In genomic region chr1:63547621-63548294, GRCh38 we compare ENCODE assay signal across 15 cellular contexts. TPM values are rescaled to one million over a fixed set of nuclear protein-coding genes. Genes with fewer than 3 reads are reported as not detected.
DNase-seq lines count a peak whose midpoint lies in the region; ATAC-seq, FAIRE-seq and TF ChIP-seq lines count a peak whose summit lies in the region.
"Had no signal": no experiment of that assay in that cellular context is flagged by ENCODE, and none has a peak within 500 bp of the region (broad histone marks: within the 10 kb centered on the region; RNA-seq: fewer than 3 reads in every experiment).

No MANE protein-coding gene starts in this region.

- DNase-seq in COLO829 (ENCODE audit: low spot score) (peak; percentile 18), NCI-H446 (lab: John Stamatoyannopoulos, UW) (peak; percentile 73 to 86), psoas muscle (no peak), type B pancreatic cell (ENCODE audit: extremely low spot score, unreplicated experiment) (no peak), HTR-8/SVneo (ENCODE audit: insufficient read length, low spot score) (no peak)
- DNase-seq: activated CD4-positive, alpha-beta memory T cell treated with anti-CD3 and anti-CD28 coated beads for 36 hours; amygdala; BE2C; DMS153; NCI-H187 treated with DMSO at 0.1 percent for 48 hours; NCI-H748 treated with DMSO at 0.1 percent for 48 hours had no signal

- H3K36me3 ChIP-seq in psoas muscle (ENCODE audit: insufficient read depth in 1 of 2, low read depth in 1 of 2), result peaks cover 0 to 15% of the 10 kb centered on the region in 2 donors
- H3K36me3 ChIP-seq: BE2C had no signal

- peak overlapping the region; percentile 52 for H3K4me3 ChIP-seq in psoas muscle

- ATAC-seq in esophagus mucosa (peak; percentile 98), psoas muscle (peak; percentile 84 to 94 (median 88)), HG03442 (IDR thresholded peaks at IDR 0.05; ENCODE audit: unreplicated experiment) (no peak), GM21619 (IDR thresholded peaks at IDR 0.05; ENCODE audit: unreplicated experiment) (no peak)

- intact Hi-C loops in psoas muscle (cut with DNase I), result no loop called here

- no peaks in the 10 kb centered on the region for H3K9me3 Mint-ChIP-seq in type B pancreatic cell
- H3K9me3 Mint-ChIP-seq: activated CD4-positive, alpha-beta memory T cell treated with anti-CD3 and anti-CD28 coated beads for 36 hours had no signal

- no peaks in the 10 kb centered on the region for H3K4me1 Mint-ChIP-seq in type B pancreatic cell (ENCODE audit: unreplicated experiment)
- H3K4me1 Mint-ChIP-seq: nephron had no signal

- no peaks in the 10 kb centered on the region for H3K9me3 ChIP-seq in psoas muscle
- H3K9me3 ChIP-seq: BE2C had no signal

- no peak for FAIRE-seq in HTR-8/SVneo (lab: Jason Lieb, UNC)

- no peaks in the 10 kb centered on the region for H3K27me3 ChIP-seq in psoas muscle (ENCODE audit: insufficient read depth in 3 of 3, low read length in 2 of 3)
- H3K27me3 ChIP-seq: BE2C had no signal

- no peak overlapping the region for H3K27ac Mint-ChIP-seq in type B pancreatic cell
- H3K27ac Mint-ChIP-seq: activated CD4-positive, alpha-beta memory T cell treated with anti-CD3 and anti-CD28 coated beads for 36 hours; nephron had no signal

- no peak overlapping the region for H3K4me3 Mint-ChIP-seq in type B pancreatic cell
- H3K4me3 Mint-ChIP-seq: activated CD4-positive, alpha-beta memory T cell treated with anti-CD3 and anti-CD28 coated beads for 36 hours; nephron had no signal

- WGBS in psoas muscle, 3 donors, result 37 to 78% (median 54%) methylated on average over 2 of the region's 2 CpGs

- peak overlapping the region; percentile 61 for H3K27ac ChIP-seq in psoas muscle

- H3K36me3 Mint-ChIP-seq in type B pancreatic cell, result peaks cover 13% of the 10 kb centered on the region

- no peaks in the 10 kb centered on the region for H3K4me1 ChIP-seq in psoas muscle
- H3K4me1 ChIP-seq: BE2C had no signal

- TF ChIP-seq CTCF in psoas muscle (IDR thresholded peaks at IDR 0.05) (no peak), type B pancreatic cell (conservative IDR thresholded peaks at IDR 0.05) (no peak)

- H3K27me3 Mint-ChIP-seq in type B pancreatic cell, result no peaks in the 10 kb centered on the region
- H3K27me3 Mint-ChIP-seq: activated CD4-positive, alpha-beta memory T cell treated with anti-CD3 and anti-CD28 coated beads for 36 hours had no signal

RNA-seq across cellular contexts. Expression of gene EFCAB7, which starts 24.4 kb away (rescaled TPM):
- 3.0 TPM for total RNA-seq in esophagus mucosa
- 10 to 100 TPM in 3 of 4 donors, 1 to 10 TPM in 1; 3.4 to 16.4 (median 10.6) TPM for total RNA-seq in psoas muscle
- 1 to 10 TPM; 2.0 to 4.9 (median 4.5) TPM for polyA plus RNA-seq in psoas muscle
- total RNA-seq in type B pancreatic cell (ENCODE audit: low replicate concordance), result 5.1 and 10.2 TPM in 2 replicates

RNA-seq across cellular contexts. Expression of gene ITGB3BP, which starts 24.7 kb away (rescaled TPM):
- total RNA-seq in esophagus mucosa, result 18.9 TPM
- total RNA-seq in psoas muscle, result 10 to 100 TPM in 1 of 4 donors, 1 to 10 TPM in 3; 3.3 to 12.9 (median 5.4) TPM
- 1 to 10 TPM; 2.0 to 5.9 (median 4.1) TPM for polyA plus RNA-seq in psoas muscle
- total RNA-seq in type B pancreatic cell (ENCODE audit: low replicate concordance), result 25.0 and 39.9 TPM in 2 replicates

RNA-seq across cellular contexts. Expression of gene PGM1, which starts 45.5 kb away (rescaled TPM):
- 37.2 TPM for total RNA-seq in esophagus mucosa
- 100 to 1,000 TPM; 327 to 543 (median 456) TPM for total RNA-seq in psoas muscle
- polyA plus RNA-seq in psoas muscle, result 100 to 1,000 TPM in 2 of 3 donors, 10 to 100 TPM in 1; 59.6 to 364 (median 305) TPM
- 32.4 and 32.9 TPM in 2 replicates for total RNA-seq in type B pancreatic cell (ENCODE audit: low replicate concordance)

Comparison
In these comparisons a context has a peak if more than half of its experiments do, and no peak if none do; other contexts are left out.
1. DNase-seq: peak in COLO829 (single experiment) and NCI-H446 (2 of 2); none in psoas muscle (0 of 2), type B pancreatic cell (single experiment) and HTR-8/SVneo (single experiment).
2. ATAC-seq: peak in esophagus mucosa (single experiment) and psoas muscle (4 of 4); none in HG03442 (single experiment) and GM21619 (single experiment).